21 cellular contexts compared by ENCODE assay signal in genomic region chr7:140031364-140031763, GRCh38.
"Had no signal": no experiment of that assay in that cellular context is flagged by ENCODE, and none has a peak within 500 bp of the region (broad histone marks: within the 10 kb centered on the region; RNA-seq: fewer than 3 reads in every experiment).

No MANE protein-coding gene starts in this region.

- H3K27me3 Mint-ChIP-seq: activated naive CD8-positive, alpha-beta T cell treated with anti-CD3 and anti-CD28 coated beads for 36 hours; stimulated activated naive CD8-positive, alpha-beta T cell treated with anti-CD3 and anti-CD28 coated beads, Interleukin-15, Interleukin-2, amounts not matched to agents 100 ng/mL and 50 ng/mL, for 24 hours had no signal

- H3K9me3 Mint-ChIP-seq: activated naive CD8-positive, alpha-beta T cell treated with anti-CD3 and anti-CD28 coated beads for 36 hours; brain; stimulated activated naive CD8-positive, alpha-beta T cell treated with anti-CD3 and anti-CD28 coated beads, Interleukin-15, Interleukin-2, amounts not matched to agents 100 ng/mL and 50 ng/mL, for 24 hours had no signal

- H3K4me3 ChIP-seq: dorsolateral prefrontal cortex, gastrocnemius medialis, heart right ventricle, left ventricle myocardium inferior, tibial nerve, uterus had no signal

- H3K27ac ChIP-seq: dorsolateral prefrontal cortex, gastrocnemius medialis, heart right ventricle, left ventricle myocardium inferior, tibial nerve, uterus, WERI-Rb-1 had no signal

- H3K27ac Mint-ChIP-seq: activated naive CD8-positive, alpha-beta T cell treated with anti-CD3 and anti-CD28 coated beads for 36 hours; brain; stimulated activated naive CD8-positive, alpha-beta T cell treated with anti-CD3 and anti-CD28 coated beads, Interleukin-15, Interleukin-2, amounts not matched to agents 100 ng/mL and 50 ng/mL, for 24 hours had no signal

- H3K36me3 ChIP-seq: gastrocnemius medialis, uterus, WERI-Rb-1 had no signal

- DNase-seq: activated CD4-positive, alpha-beta T cell treated with anti-CD3 and anti-CD28 coated beads for 1 hour; activated CD8-positive, alpha-beta memory T cell treated with anti-CD3 and anti-CD28 coated beads for 24 hours; activated gamma-delta T cell treated with Interleukin-2 at 50 U/mL for 16 hours; activated naive CD8-positive, alpha-beta T cell treated with anti-CD3 and anti-CD28 coated beads for 36 hours; anterior cingulate cortex; caudate nucleus; dorsolateral prefrontal cortex; gastrocnemius medialis; heart right ventricle; left ventricle myocardium inferior; mammary epithelial cell; occipital lobe; retina; stimulated activated CD4-positive, alpha-beta T cell treated with anti-CD3 and anti-CD28 coated beads, Interleukin-12 subunit alpha, Interleukin-12 subunit beta, amount 100 ng/mL, for 4 hours; stimulated activated CD4-positive, alpha-beta T cell treated with anti-CD3 and anti-CD28 coated beads, Interleukin-1b, Interleukin-23, amount 100 ng/mL, for 48 hours; stimulated activated CD8-positive, alpha-beta memory T cell treated with anti-CD3 and anti-CD28 coated beads, Interleukin-4, amount 100 ng/mL, for 48 hours; uterus; WERI-Rb-1 had no signal

- H3K4me3 Mint-ChIP-seq: activated naive CD8-positive, alpha-beta T cell treated with anti-CD3 and anti-CD28 coated beads for 36 hours; brain; stimulated activated naive CD8-positive, alpha-beta T cell treated with anti-CD3 and anti-CD28 coated beads, Interleukin-15, Interleukin-2, amounts not matched to agents 100 ng/mL and 50 ng/mL, for 24 hours had no signal

- H3K36me3 Mint-ChIP-seq: brain had no signal

- H3K27me3 ChIP-seq: dorsolateral prefrontal cortex, gastrocnemius medialis, heart right ventricle, tibial nerve, uterus had no signal

- H3K9me3 ChIP-seq: gastrocnemius medialis, heart right ventricle, left ventricle myocardium inferior, tibial nerve, uterus had no signal

- H3K4me1 ChIP-seq: gastrocnemius medialis, uterus had no signal

- H3K4me1 Mint-ChIP-seq: brain had no signal
